19 cellular contexts compared by ENCODE assay signal in the genomic region with DNA sequence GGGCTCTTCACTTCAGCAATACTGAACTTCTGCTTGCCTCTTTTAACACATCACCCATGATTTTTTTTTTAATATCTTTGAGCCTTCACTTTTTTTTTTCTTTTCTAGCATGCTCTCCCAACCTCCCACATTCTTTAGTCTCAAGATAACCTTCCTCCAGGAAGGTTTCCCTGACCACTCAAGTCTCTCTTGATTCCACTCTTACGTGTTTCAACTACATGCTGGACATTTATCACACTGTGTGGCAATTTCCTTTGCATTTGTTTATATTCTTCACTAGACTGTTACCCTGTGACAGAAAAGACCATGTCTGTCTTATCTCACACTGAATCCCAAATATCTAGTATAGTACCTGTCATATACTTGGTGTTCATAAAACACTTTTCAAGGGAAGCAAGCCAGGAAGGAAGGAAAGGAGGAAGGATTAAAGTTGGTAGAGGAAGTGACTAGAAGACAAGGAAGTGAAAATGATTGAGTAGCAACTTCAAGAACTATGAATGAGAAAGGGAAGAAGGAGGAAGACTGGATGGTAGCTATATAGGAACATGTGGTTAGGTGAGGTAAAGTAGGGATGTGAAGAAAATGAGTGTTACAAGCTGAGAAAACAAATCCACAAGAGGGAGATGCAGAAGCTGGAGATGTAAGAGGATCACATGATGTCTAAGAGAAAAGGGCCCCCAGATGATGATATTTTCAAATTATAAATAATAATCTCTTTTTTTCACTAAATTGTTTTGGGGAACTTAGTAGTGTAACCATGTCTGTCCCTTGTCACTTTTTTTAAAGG. TPM values are rescaled to one million over a fixed set of nuclear protein-coding genes. Genes with fewer than 3 reads are reported as not detected.
DNase-seq lines count a peak whose midpoint lies in the region; ATAC-seq and TF ChIP-seq lines count a peak whose summit lies in the region.
"Had no signal": no experiment of that assay in that cellular context is flagged by ENCODE, and none has a peak within 500 bp of the region (broad histone marks: within the 10 kb centered on the region; RNA-seq: fewer than 3 reads in every experiment).

No MANE protein-coding gene starts in this region.

- H3K9me3 Mint-ChIP-seq in neural progenitor cell = no peaks in the 10 kb centered on the region

- H3K4me1 ChIP-seq in HCT116 (ENCODE audit: control insufficient read depth in 1 of 2, insufficient read depth in 2 of 2, low read length in 2 of 2) (peaks cover 11 to 16% of the 10 kb centered on the region in 2 experiments; a peak in 3 of 4 replicates), foreskin keratinocyte (peaks cover 29% of the 10 kb centered on the region), prostate gland (replicated peaks) (no peaks in the 10 kb centered on the region), PC-9 (replicated peaks; ENCODE audit: insufficient read depth) (no peaks in the 10 kb centered on the region; the same call in 1 of the 2 replicates), neural progenitor cell (no peaks in the 10 kb centered on the region)
- H3K4me1 ChIP-seq: Peyer's patch had no signal

- H3K4me3 Mint-ChIP-seq in T-helper 17 cell = no peak overlapping the region
- no peak overlapping the region for H3K4me3 Mint-ChIP-seq in neural progenitor cell
- H3K4me3 Mint-ChIP-seq: CD14-positive monocyte had no signal

- H3F3A ChIP-seq in PC-9 (ENCODE audit: insufficient read depth, low read depth) (no peaks in the 10 kb centered on the region), neural progenitor cell (ENCODE audit: low read depth) (no peaks in the 10 kb centered on the region)

- no peak for TF ChIP-seq POLR2A in HCT116 (IDR thresholded peaks at IDR 0.05; ENCODE audit: borderline replicate concordance, extremely low read depth, insufficient read depth, insufficient read length)
- TF ChIP-seq POLR2A in prostate gland (IDR thresholded peaks at IDR 0.05) = no peak

- 80% methylated on average over 1 of the region's 1 CpG for WGBS in prostate gland

- TF ChIP-seq CTCF in HCT116 (IDR thresholded peaks at IDR 0.05 in 2 of 3, conservative IDR thresholded peaks at IDR 0.05 in 1 of 3; ENCODE audit: borderline replicate concordance in 1 of 3, insufficient read depth in 1 of 3, low read depth in 2 of 3, low read length in 2 of 3) (no peak), foreskin keratinocyte (conservative IDR thresholded peaks at IDR 0.05) (peak; percentile 18), prostate gland (IDR thresholded peaks at IDR 0.05) (no peak), PC-9 (conservative IDR thresholded peaks at IDR 0.05) (no peak), GM10248 (IDR thresholded peaks at IDR 0.05; ENCODE audit: control extremely low read depth, extremely low read depth, low read depth, missing control alignments) (no peak), neural progenitor cell (IDR thresholded peaks at IDR 0.05) (no peak)

- no peak for TF ChIP-seq RAD21 in HCT116 (IDR thresholded peaks at IDR 0.05; ENCODE audit: low read depth)

- H4K20me1 ChIP-seq in HCT116 (ENCODE audit: insufficient read depth) (no peaks in the 10 kb centered on the region), PC-9 (ENCODE audit: insufficient read depth) (no peaks in the 10 kb centered on the region), neural progenitor cell (ENCODE audit: low read depth) (no peaks in the 10 kb centered on the region)

- H3K9ac ChIP-seq in HCT116 (ENCODE audit: low read length) (no peak overlapping the region), neural progenitor cell (no peak overlapping the region)

- no peak for ATAC-seq in HCT116
- no peak for ATAC-seq in T-helper 17 cell
- ATAC-seq in foreskin keratinocyte = no peak
- ATAC-seq: Right ventricle myocardium inferior, SK-N-SH treated with all-trans-retinoic acid at 6 μM for 48 hours had no signal

- H3K27ac Mint-ChIP-seq in T-helper 17 cell (peak overlapping the region; percentile 0), neural progenitor cell (no peak overlapping the region)

- H3K36me3 Mint-ChIP-seq in T-helper 17 cell (ENCODE audit: low read depth) = peaks cover 3% of the 10 kb centered on the region
- H3K36me3 Mint-ChIP-seq in neural progenitor cell = no peaks in the 10 kb centered on the region
- H3K36me3 Mint-ChIP-seq: CD14-positive monocyte had no signal

- H3K4me3 ChIP-seq in HCT116 (replicated peaks in 1 of 2; ENCODE audit: low read depth in 1 of 2, low read length in 2 of 2) (no peak overlapping the region), prostate gland (no peak overlapping the region), PC-9 (no peak overlapping the region), neural progenitor cell (no peak overlapping the region)
- H3K4me3 ChIP-seq: Peyer's patch had no signal

- BruUV-seq in HCT116 (replicated peaks; lab: Mats Ljungman, UMichigan) (no TSS peak), PC-9 (replicated peaks; lab: Mats Ljungman, UMichigan) (no TSS peak)

- DNase-seq in DMS114 treated with DMSO at 0.1 percent for 48 hours (lab: John Stamatoyannopoulos, UW; ENCODE audit: unreplicated experiment) (peak; percentile 4), HCT116 (ENCODE audit: low read depth, low spot score) (no peak), T-helper 17 cell (no peak), foreskin keratinocyte (no peak), prostate gland (ENCODE audit: low spot score) (no peak), PC-9 (no peak), GM10248 (ENCODE audit: extremely low spot score) (no peak), neural progenitor cell (ENCODE audit: low spot score) (no peak)
- DNase-seq: DMS 273 treated with DMSO at 0.1 percent for 48 hours, H7, Karpas-422, NCI-H1417 treated with DMSO at 0.1 percent for 48 hours, NCI-H2029, NCI-H2171 treated with DMSO at 0.1 percent for 48 hours, NCI-H748 treated with DMSO at 0.1 percent for 48 hours, Peyer's patch had no signal

- H3K27me3 ChIP-seq in HCT116 (ENCODE audit: insufficient read depth, low read length) (no peaks in the 10 kb centered on the region), foreskin keratinocyte (no peaks in the 10 kb centered on the region), prostate gland (replicated peaks; ENCODE audit: insufficient read depth) (no peaks in the 10 kb centered on the region), PC-9 (ENCODE audit: insufficient read depth, low read depth) (no peaks in the 10 kb centered on the region), neural progenitor cell (no peaks in the 10 kb centered on the region)
- H3K27me3 ChIP-seq: Peyer's patch had no signal

- H3K27ac ChIP-seq in HCT116 (ENCODE audit: low read depth, low read length) = no peak overlapping the region
- H3K27ac ChIP-seq in foreskin keratinocyte = no peak overlapping the region
- no peak overlapping the region for H3K27ac ChIP-seq in prostate gland
- H3K27ac ChIP-seq in PC-9 = no peak overlapping the region
- no peak overlapping the region for H3K27ac ChIP-seq in neural progenitor cell
- H3K27ac ChIP-seq: Peyer's patch had no signal

- RAD21 ChIA-PET in HCT116 (lab: Charles Lee; ENCODE audit: low non-redundant PET in 1 of 2, low total read pairs in 2 of 2, uncharacterized antibody in 2 of 2, unreplicated experiment in 2 of 2) = no interaction called here

- H3K79me2 ChIP-seq in HCT116 (ENCODE audit: insufficient read depth, low read length) (no peaks in the 10 kb centered on the region), PC-9 (ENCODE audit: low read depth) (no peaks in the 10 kb centered on the region), neural progenitor cell (ENCODE audit: low read depth) (no peaks in the 10 kb centered on the region)

- intact Hi-C loops in HCT116 (cut with micrococcal nuclease) (no loop called here), prostate gland (cut with DNase I) (no loop called here), PC-9 (cut with micrococcal nuclease; ENCODE audit: unreplicated experiment) (no loop called here)

- H3K36me3 ChIP-seq in HCT116 (ENCODE audit: control insufficient read depth in 1 of 2, insufficient read depth in 2 of 2, low read length in 2 of 2) (no peaks in the 10 kb centered on the region), prostate gland (no peaks in the 10 kb centered on the region), PC-9 (ENCODE audit: low read depth) (no peaks in the 10 kb centered on the region), neural progenitor cell (no peaks in the 10 kb centered on the region)
- H3K36me3 ChIP-seq: Peyer's patch had no signal

- H3K27me3 Mint-ChIP-seq in T-helper 17 cell (peaks cover 26% of the 10 kb centered on the region), neural progenitor cell (ENCODE audit: insufficient read depth, low read depth) (peaks cover 4% of the 10 kb centered on the region)

- H3K4me2 ChIP-seq in HCT116 (ENCODE audit: low read length) (no peak overlapping the region), PC-9 (no peak overlapping the region), neural progenitor cell (no peak overlapping the region)

- H3K9me2 ChIP-seq in HCT116 (ENCODE audit: insufficient read depth) (no peaks in the 10 kb centered on the region), PC-9 (ENCODE audit: insufficient read depth) (no peaks in the 10 kb centered on the region; the same call in 1 of the 2 replicates)

- H3K9me3 ChIP-seq in HCT116 (ENCODE audit: control insufficient read depth in 1 of 2, insufficient read depth in 1 of 2, low read depth in 1 of 2, low read length in 2 of 2) (no peaks in the 10 kb centered on the region), T-helper 17 cell (ENCODE audit: control insufficient read depth, low read length, poor library complexity, severe bottlenecking) (no peaks in the 10 kb centered on the region), prostate gland (no peaks in the 10 kb centered on the region), PC-9 (ENCODE audit: insufficient read depth, low read depth) (no peaks in the 10 kb centered on the region), neural progenitor cell (ENCODE audit: low read depth) (no peaks in the 10 kb centered on the region)
- H3K9me3 ChIP-seq: Peyer's patch had no signal

- POLR2A ChIA-PET in HCT116 (lab: Charles Lee) (no interaction called here), PC-9 (lab: Charles Lee; ENCODE audit: unreplicated experiment) (no interaction called here), GM10248 (lab: Yijun Ruan, JAX) (no interaction called here)

- H2AFZ ChIP-seq in HCT116 (ENCODE audit: low read depth, low read length, poor library complexity, severe bottlenecking) = peak overlapping the region; percentile 72
- no peak overlapping the region for H2AFZ ChIP-seq in PC-9
- no peak overlapping the region for H2AFZ ChIP-seq in neural progenitor cell (replicated peaks)

- CTCF ChIA-PET in HCT116 (lab: Charles Lee) (no interaction called here), PC-9 (lab: Charles Lee) (no interaction called here), GM10248 (lab: Yijun Ruan, JAX) (interaction anchor here (0.9 to 1.2 kb wide), 2 partner anchors 8 to 9 kb away, joined by 3 read pairs; no protein-coding TSS in a partner anchor)

- H3K4me1 Mint-ChIP-seq in T-helper 17 cell (peaks cover 11% of the 10 kb centered on the region), neural progenitor cell (no peaks in the 10 kb centered on the region)

TF ChIP-seq in HCT116, 20 proteins besides CTCF, POLR2A, EP300 and RAD21:
- TF ChIP-seq ELF1 (IDR thresholded peaks at IDR 0.05; ENCODE audit: borderline replicate concordance, low read depth) = no peak
TF ChIP-seq in HCT116: peak in this region for 0.

RNA-seq across cellular contexts. Expression of gene IFIT5, which starts 40.4 kb away (rescaled TPM):
- total RNA-seq in HCT116 (2021; ENCODE audit: unreplicated experiment) (11.1 TPM), T-helper 17 cell (10 to 100 TPM; 12.7 to 15.2 TPM), foreskin keratinocyte (30.5 and 32.5 TPM in 2 replicates), prostate gland (10 to 100 TPM; 11.5 TPM), PC-9 (2021) (1.9 and 2.1 TPM in 2 replicates), neural progenitor cell (ENCODE audit: low replicate concordance) (5.6 and 7.0 TPM in 2 replicates)
- 2.4 and 3.6 TPM in 2 replicates for polyA plus RNA-seq in HCT116 (2012)
- polyA plus RNA-seq in foreskin keratinocyte = 11.3 and 12.4 TPM in 2 replicates
